9 cellular contexts compared by ENCODE assay signal in the genomic region with DNA sequence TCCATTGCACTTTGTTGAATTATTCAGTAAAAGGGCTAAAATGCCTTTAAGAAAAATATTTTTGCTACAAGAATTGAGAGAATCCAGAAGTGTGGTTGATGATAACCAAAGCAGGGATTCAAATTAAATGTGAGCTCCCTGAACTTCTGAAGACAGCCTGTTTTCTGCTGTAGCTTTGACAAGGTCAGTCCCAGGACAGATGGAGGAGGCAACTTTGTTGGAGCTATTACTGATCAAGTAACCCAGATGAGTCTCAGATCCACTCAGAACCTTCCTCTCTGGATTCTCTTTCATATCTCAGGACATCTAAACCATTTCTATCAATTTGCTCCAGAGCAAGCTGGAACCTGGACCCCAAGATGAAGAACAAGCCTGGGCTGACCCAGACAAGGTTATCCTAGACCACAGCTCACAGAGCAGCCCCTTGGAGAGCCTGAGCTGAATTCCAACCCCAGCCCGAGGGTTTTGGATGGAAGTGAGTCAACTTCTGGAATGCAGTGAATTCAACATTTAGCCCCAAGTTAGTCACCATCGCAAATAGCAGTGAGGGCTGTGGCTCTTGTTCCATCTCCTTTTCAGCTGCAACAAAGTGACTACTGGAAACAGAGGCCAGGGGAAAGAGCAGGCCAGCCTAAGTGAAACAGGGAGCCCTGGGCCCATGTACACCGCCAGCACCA.
DNase-seq lines count a peak whose midpoint lies in the region; ATAC-seq and TF ChIP-seq lines count a peak whose summit lies in the region.
"Had no signal": no experiment of that assay in that cellular context is flagged by ENCODE, and none has a peak within 500 bp of the region (broad histone marks: within the 10 kb centered on the region; RNA-seq: fewer than 3 reads in every experiment).

No MANE protein-coding gene starts in this region.

- H3K4me2 ChIP-seq in fibroblast of lung (ENCODE audit: extremely low read depth, insufficient read depth, low read length) = peak overlapping the region; percentile 63

- H3K4me1 ChIP-seq in SJSA1 (replicated peaks) (peaks cover 50% of the 10 kb centered on the region), fibroblast of lung (ENCODE audit: control insufficient read depth, extremely low read depth, insufficient read depth, low read length) (peaks cover 17% of the 10 kb centered on the region), psoas muscle (peaks cover 27% of the 10 kb centered on the region)

- DNase-seq in ELR (ENCODE audit: low read depth) (peak; percentile 98), SJSA1 (ENCODE audit: low read depth in 1 of 2, low spot score in 2 of 2) (peak; percentile 88 to 93), fibroblast of lung (ENCODE audit: low read depth in 2 of 2) (peak; percentile 84 to 99), psoas muscle (peak in 1 of 2 donors; percentile 24), activated T-cell treated with anti-CD3 and anti-CD28 coated beads for 4 hours (no peak)
- no peak for DNase-seq in activated naive CD4-positive, alpha-beta T cell treated with anti-CD3 and anti-CD28 coated beads, Interleukin-2, amount 50 U/mL, for 16 hours
- no peak for DNase-seq in activated naive CD8-positive, alpha-beta T cell treated with anti-CD3 and anti-CD28 coated beads, Interleukin-2, amount 50 U/mL, for 24 hours

- peaks cover 9% of the 10 kb centered on the region for H3K27me3 Mint-ChIP-seq in activated naive CD8-positive, alpha-beta T cell treated with anti-CD3 and anti-CD28 coated beads, Interleukin-2, amount 50 U/mL, for 24 hours

- H3K27me3 ChIP-seq in SJSA1 (replicated peaks) = no peaks in the 10 kb centered on the region
- H3K27me3 ChIP-seq in fibroblast of lung (ENCODE audit: control insufficient read depth, insufficient read depth, low read length) = no peaks in the 10 kb centered on the region
- H3K27me3 ChIP-seq in psoas muscle (ENCODE audit: insufficient read depth in 3 of 3, low read length in 2 of 3) = no peaks in the 10 kb centered on the region
- H3K27me3 ChIP-seq: neutrophil had no signal

- ATAC-seq in psoas muscle = peak in 3 of 4 donors; percentile 17 to 47 (median 26)
- ATAC-seq in GM21786 (IDR thresholded peaks at IDR 0.05; ENCODE audit: unreplicated experiment) = no peak
- ATAC-seq in activated naive CD8-positive, alpha-beta T cell treated with anti-CD3 and anti-CD28 coated beads, Interleukin-2, amount 50 U/mL, for 24 hours = no peak

- H3K4me3 ChIP-seq in SJSA1 (no peak overlapping the region), fibroblast of lung (replicated peaks in 1 of 4; ENCODE audit: control extremely low read depth in 1 of 4, insufficient read depth in 1 of 4, low read depth in 3 of 4, low read length in 4 of 4) (no peak overlapping the region), psoas muscle (no peak overlapping the region)

- TF ChIP-seq CTCF in fibroblast of lung (conservative IDR thresholded peaks at IDR 0.05 in 1 of 2, IDR thresholded peaks at IDR 0.05 in 1 of 2; ENCODE audit: low read depth in 1 of 2, low read length in 2 of 2) (no peak), psoas muscle (IDR thresholded peaks at IDR 0.05) (no peak)

- H3K9me3 Mint-ChIP-seq in activated naive CD8-positive, alpha-beta T cell treated with anti-CD3 and anti-CD28 coated beads, Interleukin-2, amount 50 U/mL, for 24 hours = no peaks in the 10 kb centered on the region

- H2AFZ ChIP-seq in fibroblast of lung (ENCODE audit: low read length) = peak overlapping the region; percentile 1

- H3K4me1 Mint-ChIP-seq in activated naive CD8-positive, alpha-beta T cell treated with anti-CD3 and anti-CD28 coated beads, Interleukin-2, amount 50 U/mL, for 24 hours = peaks cover 25% of the 10 kb centered on the region

- no peak overlapping the region for H3K9ac ChIP-seq in fibroblast of lung (ENCODE audit: insufficient read depth, low read length)

- intact Hi-C loops in psoas muscle (cut with DNase I) = no loop called here

- H3K79me2 ChIP-seq in fibroblast of lung (ENCODE audit: control insufficient read depth, insufficient read depth, low read length) = no peaks in the 10 kb centered on the region

- H3K36me3 ChIP-seq in SJSA1 = no peaks in the 10 kb centered on the region
- H3K36me3 ChIP-seq in fibroblast of lung (ENCODE audit: control insufficient read depth, insufficient read depth, low read length) = no peaks in the 10 kb centered on the region
- H3K36me3 ChIP-seq in psoas muscle (ENCODE audit: insufficient read depth in 1 of 2, low read depth in 1 of 2) = no peaks in the 10 kb centered on the region
- H3K36me3 ChIP-seq: neutrophil had no signal

- H3K27ac ChIP-seq in SJSA1 (peak overlapping the region; percentile 91), fibroblast of lung (ENCODE audit: insufficient read depth, low read length) (peak overlapping the region; percentile 70), psoas muscle (no peak overlapping the region)
- H3K27ac ChIP-seq: neutrophil had no signal

- H4K20me1 ChIP-seq in fibroblast of lung (ENCODE audit: control insufficient read depth, extremely low read depth, insufficient read depth, low read length) = no peaks in the 10 kb centered on the region

- no peak overlapping the region for H3K4me3 Mint-ChIP-seq in activated naive CD8-positive, alpha-beta T cell treated with anti-CD3 and anti-CD28 coated beads, Interleukin-2, amount 50 U/mL, for 24 hours

- H3K27ac Mint-ChIP-seq in activated naive CD8-positive, alpha-beta T cell treated with anti-CD3 and anti-CD28 coated beads, Interleukin-2, amount 50 U/mL, for 24 hours = no peak overlapping the region

- H3K9me3 ChIP-seq in SJSA1 (replicated peaks) = no peaks in the 10 kb centered on the region
- no peaks in the 10 kb centered on the region for H3K9me3 ChIP-seq in fibroblast of lung (ENCODE audit: control insufficient read depth, insufficient read depth, low read depth, low read length)
- H3K9me3 ChIP-seq in psoas muscle = no peaks in the 10 kb centered on the region
- H3K9me3 ChIP-seq: neutrophil had no signal

- H3K36me3 Mint-ChIP-seq in activated naive CD8-positive, alpha-beta T cell treated with anti-CD3 and anti-CD28 coated beads, Interleukin-2, amount 50 U/mL, for 24 hours (ENCODE audit: low read depth) = no peaks in the 10 kb centered on the region

- 59 to 76% (median 65%) methylated on average over 3 of the region's 3 CpGs for WGBS in psoas muscle, 3 donors

Comparison
In these comparisons a context has a peak if more than half of its experiments do, and no peak if none do; other contexts are left out.
1. DNase-seq: peak in ELR (single experiment), SJSA1 (2 of 2) and fibroblast of lung (2 of 2); none in activated naive CD4-positive, alpha-beta T cell treated with anti-CD3 and anti-CD28 coated beads, Interleukin-2, amount 50 U/mL, for 16 hours (single experiment), activated T-cell treated with anti-CD3 and anti-CD28 coated beads for 4 hours (single experiment) and activated naive CD8-positive, alpha-beta T cell treated with anti-CD3 and anti-CD28 coated beads, Interleukin-2, amount 50 U/mL, for 24 hours (single experiment).
2. ATAC-seq: peak in psoas muscle (3 of 4); none in GM21786 (single experiment) and activated naive CD8-positive, alpha-beta T cell treated with anti-CD3 and anti-CD28 coated beads, Interleukin-2, amount 50 U/mL, for 24 hours (single experiment).